ENCODE assay signal across 24 cellular contexts in the genomic region with DNA sequence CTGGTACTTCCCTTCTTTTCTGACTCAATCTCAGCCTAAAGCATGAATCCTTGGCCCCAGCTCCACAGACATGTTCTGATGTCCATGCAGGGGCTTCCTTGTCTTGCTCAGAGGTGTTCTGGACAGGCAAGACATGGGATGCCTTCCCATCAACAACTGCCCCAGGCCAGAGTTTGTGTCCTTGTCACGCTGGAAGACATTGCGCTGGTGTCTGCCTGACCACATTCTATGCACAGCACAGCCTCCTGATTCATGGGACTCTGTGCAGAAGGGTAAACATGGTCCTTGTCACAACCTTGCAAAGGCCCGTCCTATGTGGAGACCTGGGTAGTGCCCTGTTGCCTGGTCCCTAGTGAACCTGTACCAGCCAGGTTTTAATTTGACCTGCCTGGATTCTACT.
"Had no signal": no experiment of that assay in that cellular context is flagged by ENCODE, and none has a peak within 500 bp of the region (broad histone marks: within the 10 kb centered on the region; RNA-seq: fewer than 3 reads in every experiment).

No MANE protein-coding gene starts in this region.

- H3K4me3 Mint-ChIP-seq: activated naive CD4-positive, alpha-beta T cell treated with anti-CD3 and anti-CD28 coated beads, Interleukin-2, amount 50 U/mL, for 24 hours; activated T-helper 1 cell treated with anti-CD3 and anti-CD28 coated beads, Interleukin-12 subunit alpha, Interleukin-12 subunit beta, Interleukin-2, Interleukin-4 antibody, amounts not matched to agents 30 ng/mL and 10 ng/mL and 1 ng/mL, durations not matched to agents 14 hours and 24 hours and 36 hours; brain; memory B cell; neural crest cell had no signal

- H3K9ac ChIP-seq: SK-N-SH had no signal

- ATAC-seq: activated CD4-positive, CD25-positive, alpha-beta regulatory T cell treated with anti-CD3 and anti-CD28 coated beads, Interleukin-2, amount 50 U/mL, for 24 hours; sciatic nerve; upper lobe of right lung had no signal

- H3K4me3 ChIP-seq: hepatocyte, thyroid gland, upper lobe of right lung had no signal

- H3K36me3 ChIP-seq: thyroid gland, upper lobe of right lung had no signal

- H3K27ac Mint-ChIP-seq: activated naive CD4-positive, alpha-beta T cell treated with anti-CD3 and anti-CD28 coated beads, Interleukin-2, amount 50 U/mL, for 24 hours; activated T-helper 1 cell treated with anti-CD3 and anti-CD28 coated beads, Interleukin-12 subunit alpha, Interleukin-12 subunit beta, Interleukin-2, Interleukin-4 antibody, amounts not matched to agents 30 ng/mL and 10 ng/mL and 1 ng/mL, durations not matched to agents 14 hours and 24 hours and 36 hours; memory B cell had no signal

- H3K9me3 ChIP-seq: SK-N-SH, thyroid gland, upper lobe of right lung had no signal

- H3K4me1 ChIP-seq: thyroid gland, upper lobe of right lung had no signal

- H3K36me3 Mint-ChIP-seq: activated naive CD4-positive, alpha-beta T cell treated with anti-CD3 and anti-CD28 coated beads, Interleukin-2, amount 50 U/mL, for 24 hours; brain had no signal

- H3K27ac ChIP-seq: hepatocyte, thyroid gland, upper lobe of right lung, VCaP had no signal

- H3K27me3 ChIP-seq: hepatocyte, thyroid gland, upper lobe of right lung had no signal

- H3K9me3 Mint-ChIP-seq: activated naive CD4-positive, alpha-beta T cell treated with anti-CD3 and anti-CD28 coated beads, Interleukin-2, amount 50 U/mL, for 24 hours; activated T-helper 1 cell treated with anti-CD3 and anti-CD28 coated beads, Interleukin-12 subunit alpha, Interleukin-12 subunit beta, Interleukin-2, Interleukin-4 antibody, amounts not matched to agents 30 ng/mL and 10 ng/mL and 1 ng/mL, durations not matched to agents 14 hours and 24 hours and 36 hours; memory B cell had no signal

- H3K27me3 Mint-ChIP-seq: activated naive CD4-positive, alpha-beta T cell treated with anti-CD3 and anti-CD28 coated beads, Interleukin-2, amount 50 U/mL, for 24 hours had no signal

- DNase-seq: activated gamma-delta T cell treated with Interleukin-2 at 50 U/mL for 16 hours; caudate nucleus; dermis blood vessel endothelial cell; effector CD8-positive, alpha-beta T cell; foreskin melanocyte; glutamatergic neuron; occipital lobe; posterior cingulate gyrus; SK-N-SH; small intestine; stimulated activated CD4-positive, alpha-beta T cell treated with anti-CD3 and anti-CD28 coated beads, Interleukin-2, amount 100 ng/mL, for 48 hours; stimulated activated naive CD4-positive, alpha-beta T cell treated with Interleukin-2 at 50 U/mL for 16 hours; substantia nigra; thyroid gland; upper lobe of right lung had no signal
